In genomic region chr3:112333002-112333385, GRCh38 we compare ENCODE assay signal across 8 cellular contexts. TPM values are rescaled to one million over a fixed set of nuclear protein-coding genes. Genes with fewer than 3 reads are reported as not detected.
DNase-seq lines count a peak whose midpoint lies in the region; ATAC-seq lines count a peak whose summit lies in the region.

CD200 (plus strand) TSS chr3:112333156; CDS start chr3:112333213, 57 bp downstream.

- H4K20me1 ChIP-seq in BLaER1 treated with 17β-estradiol and CSF1 and Interleukin-3, amounts not matched to agents 10 nM and 100 nM: no peaks in the 10 kb centered on the region

- no peak within 1 kb of the TSS for H2BK120ac ChIP-seq in mesendoderm (ENCODE audit: low read depth, low read length)

- H3K4me3 ChIP-seq in BLaER1 treated with 17β-estradiol and CSF1 and Interleukin-3, amounts not matched to agents 10 nM and 100 nM: peak within 1 kb of the TSS; percentile 42 to 66 (median 51)
- peak within 1 kb of the TSS; percentile 88 for H3K4me3 ChIP-seq in ectodermal cell (ENCODE audit: insufficient read depth, low read depth, low read length)
- H3K4me3 ChIP-seq in mesendoderm (ENCODE audit: low read length): peak within 1 kb of the TSS; percentile 82

- H3K79me2 ChIP-seq in mesendoderm (ENCODE audit: control insufficient read depth, insufficient read depth, low read length): peaks cover 35% of the 10 kb centered on the region

- H3K79me1 ChIP-seq in mesendoderm (ENCODE audit: low read length): peaks cover under 1% of the 10 kb centered on the region

- no peaks in the 10 kb centered on the region for H3K36me3 ChIP-seq in BLaER1 treated with 17β-estradiol and CSF1 and Interleukin-3, amounts not matched to agents 10 nM and 100 nM
- H3K36me3 ChIP-seq in ectodermal cell (ENCODE audit: control insufficient read depth, insufficient read depth, low read length) (no peaks in the 10 kb centered on the region), mesendoderm (ENCODE audit: control insufficient read depth, insufficient read depth, low read length) (no peaks in the 10 kb centered on the region)

- H3K4me1 Mint-ChIP-seq in activated CD4-positive, alpha-beta memory T cell treated with anti-CD3 and anti-CD28 coated beads for 36 hours (ENCODE audit: low read depth): peaks cover 47% of the 10 kb centered on the region

- H3K9ac ChIP-seq in BLaER1 treated with 17β-estradiol and CSF1 and Interleukin-3, amounts not matched to agents 10 nM and 100 nM: peak within 1 kb of the TSS in 2 of 11 experiments; percentile 16 to 44; a peak in 3 of 22 replicates
- H3K9ac ChIP-seq in mesendoderm (ENCODE audit: low read length): peak within 1 kb of the TSS; percentile 67

- H3K9me3 Mint-ChIP-seq in activated CD4-positive, alpha-beta memory T cell treated with anti-CD3 and anti-CD28 coated beads for 36 hours: no peaks in the 10 kb centered on the region

- peak; percentile 67 for ATAC-seq in GM21447 (IDR thresholded peaks at IDR 0.05; ENCODE audit: unreplicated experiment)

- POLR2A ChIA-PET in activated CD4-positive, alpha-beta memory T cell treated with anti-CD3 and anti-CD28 coated beads for 36 hours (lab: Charles Lee): interaction anchor here (0.8 to 3.0 kb wide), 9 partner anchors 13 to 228 kb away, joined by 3 to 13 read pairs (median 5); partner anchors contain the start of genes ATG3, BTLA and SLC35A5

- no peaks in the 10 kb centered on the region for H3K27me3 Mint-ChIP-seq in activated CD4-positive, alpha-beta memory T cell treated with anti-CD3 and anti-CD28 coated beads for 36 hours

- H3K4ac ChIP-seq in mesendoderm (ENCODE audit: low read depth, low read length): peak within 1 kb of the TSS; percentile 75

- H2AK5ac ChIP-seq in mesendoderm (ENCODE audit: low read length): no peak within 1 kb of the TSS

- peak within 1 kb of the TSS; percentile 88 for H3K27ac Mint-ChIP-seq in activated CD4-positive, alpha-beta memory T cell treated with anti-CD3 and anti-CD28 coated beads for 36 hours

- 0% methylated on average over 28 of the region's 28 CpGs for WGBS in ectodermal cell, 2 experiments
- WGBS in mesendoderm (ENCODE audit: extremely low coverage, insufficient coverage, low lambda C conversion rate): no CpG with 5 or more reads among the region's 28 CpGs

- H3K56ac ChIP-seq in mesendoderm (ENCODE audit: low read length): peak within 1 kb of the TSS; percentile 89

- peak within 1 kb of the TSS; percentile 87 for H3K4me3 Mint-ChIP-seq in activated CD4-positive, alpha-beta memory T cell treated with anti-CD3 and anti-CD28 coated beads for 36 hours

- H3K18ac ChIP-seq in mesendoderm (ENCODE audit: low read length): peak within 1 kb of the TSS; percentile 97

- DNase-seq in NCI-H1417 (lab: John Stamatoyannopoulos, UW): peak; percentile 4 to 93 (median 93)
- DNase-seq in activated CD4-positive, alpha-beta memory T cell treated with anti-CD3 and anti-CD28 coated beads for 36 hours: peak; percentile 71
- DNase-seq in mesendoderm: peak; percentile 89
- DNase-seq in stimulated activated CD8-positive, alpha-beta memory T cell treated with anti-CD3 and anti-CD28 coated beads, Interleukin-15, amount 100 ng/mL, for 1 hour (ENCODE audit: low read depth): peak; percentile 13
- no peak for DNase-seq in NOMO-1 treated with DMSO at 0.1 percent for 48 hours (lab: John Stamatoyannopoulos, UW; ENCODE audit: unreplicated experiment)

- H4K8ac ChIP-seq in mesendoderm (ENCODE audit: low read depth, low read length): peak within 1 kb of the TSS; percentile 6

- H2BK5ac ChIP-seq in mesendoderm (ENCODE audit: low read length): peak within 1 kb of the TSS; percentile 42

- intact Hi-C loops in activated CD4-positive, alpha-beta memory T cell treated with anti-CD3 and anti-CD28 coated beads for 36 hours (cut with micrococcal nuclease): loop anchor here (1.0 to 10.0 kb wide), 5 partner anchors 36 to 642 kb away; partner anchors contain the start of genes CD200R1, GCSAM and SLC35A5

- peaks cover 0 to 3% (median 0%) of the 10 kb centered on the region in 11 experiments; a peak in 1 of 22 replicates for H3K9me3 ChIP-seq in BLaER1 treated with 17β-estradiol and CSF1 and Interleukin-3, amounts not matched to agents 10 nM and 100 nM (replicated peaks in 1 of 11)
- H3K9me3 ChIP-seq in ectodermal cell (ENCODE audit: control insufficient read depth, low read length): no peaks in the 10 kb centered on the region

- H2BK15ac ChIP-seq in mesendoderm (replicated peaks; ENCODE audit: low read depth): no peak within 1 kb of the TSS

- H3K27me3 ChIP-seq in BLaER1 treated with 17β-estradiol and CSF1 and Interleukin-3, amounts not matched to agents 10 nM and 100 nM: peaks cover 45 to 52% (median 47%) of the 10 kb centered on the region in 11 experiments
- H3K27me3 ChIP-seq in ectodermal cell (ENCODE audit: control insufficient read depth, insufficient read depth, low read length, poor library complexity, severe bottlenecking): no peaks in the 10 kb centered on the region
- no peaks in the 10 kb centered on the region for H3K27me3 ChIP-seq in mesendoderm (ENCODE audit: insufficient read depth, low read length, poor library complexity)

- H3K23ac ChIP-seq in mesendoderm (ENCODE audit: low read length): no peak within 1 kb of the TSS

- peak within 1 kb of the TSS; percentile 64 to 98 (median 85) for H3K4me2 ChIP-seq in BLaER1 treated with 17β-estradiol and CSF1 and Interleukin-3, amounts not matched to agents 10 nM and 100 nM
- H3K4me2 ChIP-seq in mesendoderm (ENCODE audit: low read length): peak within 1 kb of the TSS; percentile 30

- no peak within 1 kb of the TSS for H3K27ac ChIP-seq in BLaER1 treated with 17β-estradiol and CSF1 and Interleukin-3, amounts not matched to agents 10 nM and 100 nM
- H3K27ac ChIP-seq in ectodermal cell (ENCODE audit: insufficient read depth, low read depth, low read length, poor library complexity, severe bottlenecking) (peak within 1 kb of the TSS; percentile 92), mesendoderm (ENCODE audit: low read depth, low read length) (peak within 1 kb of the TSS; percentile 57)

- peaks cover 14% of the 10 kb centered on the region for H3K36me3 Mint-ChIP-seq in activated CD4-positive, alpha-beta memory T cell treated with anti-CD3 and anti-CD28 coated beads for 36 hours

- peak within 1 kb of the TSS; percentile 3 for H4K5ac ChIP-seq in mesendoderm (ENCODE audit: low read length)

- peaks cover 8 to 11% (median 10%) of the 10 kb centered on the region in 10 experiments; a peak in 17 of 20 replicates for H3K4me1 ChIP-seq in BLaER1 treated with 17β-estradiol and CSF1 and Interleukin-3, amounts not matched to agents 10 nM and 100 nM
- H3K4me1 ChIP-seq in ectodermal cell (ENCODE audit: control insufficient read depth, insufficient read depth, low read length): peaks cover 5% of the 10 kb centered on the region
- peaks cover 6% of the 10 kb centered on the region for H3K4me1 ChIP-seq in mesendoderm (ENCODE audit: control insufficient read depth, low read depth, low read length)

- CTCF ChIA-PET in activated CD4-positive, alpha-beta memory T cell treated with anti-CD3 and anti-CD28 coated beads for 36 hours (lab: Charles Lee): interaction anchor here (0.7 to 3.6 kb wide), 22 partner anchors 13 to 616 kb away, joined by 3 to 44 read pairs (median 4); partner anchors contain the start of genes ATG3, BTLA, GCSAM and SLC35A5

RNA-seq across cellular contexts. Expression of gene CD200, which starts in this region (rescaled TPM):
- total RNA-seq in activated CD4-positive, alpha-beta memory T cell treated with anti-CD3 and anti-CD28 coated beads for 36 hours: 10 to 100 TPM; 34.2 to 34.5 TPM
- 52.9 TPM for polyA plus RNA-seq in ectodermal cell (2013, experiment 1 of 4)
- polyA plus RNA-seq in ectodermal cell (2013, experiment 2 of 4): 45.1 TPM
- 46.0 TPM for polyA plus RNA-seq in ectodermal cell (2013, experiment 3 of 4)
- 53.3 TPM for polyA plus RNA-seq in ectodermal cell (2013, experiment 4 of 4)
- polyA plus RNA-seq in mesendoderm (2013, experiment 1 of 2): 63.2 TPM
- 64.3 TPM for polyA plus RNA-seq in mesendoderm (2013, experiment 2 of 2)

Comparison
In these comparisons a context has a peak if more than half of its experiments do, and no peak if none do; other contexts are left out.
1. H3K27ac ChIP-seq: peak in ectodermal cell (single experiment) and mesendoderm (single experiment); none in BLaER1 treated with 17β-estradiol and CSF1 and Interleukin-3, amounts not matched to agents 10 nM and 100 nM (0 of 11).
2. Peak in every context shown above with its lines, with median percentiles within 50 percentile points of each other: H3K4me3 ChIP-seq.